ENCODE assay signal across 8 cellular contexts in the genomic region with DNA sequence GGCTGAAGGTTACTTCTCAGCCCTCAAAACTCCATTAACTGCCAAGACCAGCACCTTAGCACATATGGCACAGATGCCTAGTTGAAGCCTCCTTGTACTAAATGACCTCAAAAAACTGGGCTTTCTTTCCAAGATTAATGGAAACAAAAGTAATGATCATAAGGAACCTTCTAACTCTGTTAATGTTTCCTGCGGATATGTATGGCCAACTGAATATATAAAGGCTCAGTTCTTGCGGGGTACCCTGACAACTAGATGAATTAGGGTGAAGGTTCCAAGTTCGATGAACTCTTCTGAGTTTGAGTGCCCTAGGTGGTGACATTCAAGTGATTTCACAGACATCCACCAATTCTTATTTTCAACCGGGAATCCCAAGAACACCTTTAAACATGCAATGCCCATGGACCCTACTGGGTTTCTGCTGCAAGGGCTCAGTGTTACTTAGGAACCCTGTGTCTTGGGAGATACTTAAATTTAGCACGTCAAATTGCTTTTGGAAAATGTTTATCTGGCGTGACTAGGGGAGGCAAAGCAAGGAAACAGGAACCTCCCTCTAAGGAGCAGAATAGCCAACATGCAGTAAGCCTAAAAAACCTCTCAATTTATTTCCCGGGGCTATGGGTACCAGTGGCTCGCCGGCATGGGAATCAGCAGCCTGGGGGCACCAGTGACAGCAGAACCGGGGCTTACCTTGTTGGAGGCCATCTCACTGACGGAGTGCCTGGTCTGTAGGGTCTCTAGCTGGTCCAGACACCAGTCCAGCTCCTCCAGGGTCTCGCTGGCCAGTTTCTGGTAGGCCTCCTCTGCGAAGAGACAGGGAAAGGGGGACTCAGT.
A peak's percentile ranks its signal among the peaks of the same experiment; 100 is the strongest.
DNase-seq lines count a peak whose midpoint lies in the region; ATAC-seq and TF ChIP-seq lines count a peak whose summit lies in the region.

No MANE protein-coding gene starts in this region.

- CTCF ChIA-PET in BJ (lab: Yijun Ruan, JAX) = interaction anchor here (0.7 kb wide), 1 partner anchor 135 kb away, joined by 3 read pairs; no protein-coding TSS in a partner anchor

- peaks cover 5% of the 10 kb centered on the region for H3K4me1 ChIP-seq in iPS-15b (ENCODE audit: control insufficient read depth, insufficient read depth, low read length)

- H3K9ac ChIP-seq in iPS-15b (ENCODE audit: low read depth, low read length) = peak overlapping the region; percentile 16

- H3K9me3 Mint-ChIP-seq in activated T-helper 2 cell treated with anti-CD3 and anti-CD28 coated beads, Interferon-gamma antibody, Interleukin-2, Interleukin-4, amounts not matched to agents 10 μg/mL and 5 μg/mL and 100 μg/mL, durations not matched to agents 14 hours and 24 hours and 36 hours = no peaks in the 10 kb centered on the region
- H3K9me3 Mint-ChIP-seq in stimulated activated naive B cell treated with anti-CD40 and anti-IgM and Interleukin-4, amounts not matched to agents 10 μg/mL and 1 μg/mL and 100 μg/mL, for 72 hours = no peaks in the 10 kb centered on the region

- H3K27ac Mint-ChIP-seq in activated T-helper 2 cell treated with anti-CD3 and anti-CD28 coated beads, Interferon-gamma antibody, Interleukin-2, Interleukin-4, amounts not matched to agents 10 μg/mL and 5 μg/mL and 100 μg/mL, durations not matched to agents 14 hours and 24 hours and 36 hours = peak overlapping the region; percentile 95
- peak overlapping the region; percentile 81 for H3K27ac Mint-ChIP-seq in stimulated activated naive B cell treated with anti-CD40 and anti-IgM and Interleukin-4, amounts not matched to agents 10 μg/mL and 1 μg/mL and 100 μg/mL, for 72 hours

- peak overlapping the region; percentile 88 for H3K4me3 Mint-ChIP-seq in activated T-helper 2 cell treated with anti-CD3 and anti-CD28 coated beads, Interferon-gamma antibody, Interleukin-2, Interleukin-4, amounts not matched to agents 10 μg/mL and 5 μg/mL and 100 μg/mL, durations not matched to agents 14 hours and 24 hours and 36 hours (ENCODE audit: low read depth)
- H3K4me3 Mint-ChIP-seq in stimulated activated naive B cell treated with anti-CD40 and anti-IgM and Interleukin-4, amounts not matched to agents 10 μg/mL and 1 μg/mL and 100 μg/mL, for 72 hours = peak overlapping the region; percentile 95 to 99

- H3K27me3 ChIP-seq in BJ (ENCODE audit: control insufficient read depth, insufficient read depth, low read length) (no peaks in the 10 kb centered on the region), iPS-15b (ENCODE audit: control insufficient read depth, insufficient read depth, low read length) (peaks cover 36% of the 10 kb centered on the region)

- peaks cover 46% of the 10 kb centered on the region for H3K36me3 Mint-ChIP-seq in activated T-helper 2 cell treated with anti-CD3 and anti-CD28 coated beads, Interferon-gamma antibody, Interleukin-2, Interleukin-4, amounts not matched to agents 10 μg/mL and 5 μg/mL and 100 μg/mL, durations not matched to agents 14 hours and 24 hours and 36 hours (ENCODE audit: low read depth)
- peaks cover 0 to 2% of the 10 kb centered on the region in 2 donors for H3K36me3 Mint-ChIP-seq in stimulated activated naive B cell treated with anti-CD40 and anti-IgM and Interleukin-4, amounts not matched to agents 10 μg/mL and 1 μg/mL and 100 μg/mL, for 72 hours

- POLR2A ChIA-PET in BJ (lab: Charles Lee) = no interaction called here

- peak; percentile 1 for ATAC-seq in stimulated activated naive B cell treated with anti-CD40 and anti-IgM and Interleukin-4, amounts not matched to agents 10 μg/mL and 1 μg/mL and 100 μg/mL, for 72 hours (replicated peaks)

- no peaks in the 10 kb centered on the region for H3K9me3 ChIP-seq in iPS-15b (ENCODE audit: control insufficient read depth, insufficient read depth, low read length)

- no peak for DNase-seq in BJ (ENCODE audit: low read depth)
- DNase-seq in HFF-Myc (ENCODE audit: extremely low read depth, low read depth) = no peak
- DNase-seq in activated T-helper 2 cell treated with anti-CD3 and anti-CD28 coated beads, Interferon-gamma antibody, Interleukin-2, Interleukin-4, amounts not matched to agents 10 μg/mL and 5 μg/mL and 100 μg/mL, durations not matched to agents 14 hours and 24 hours and 36 hours (ENCODE audit: low spot score) = no peak
- DNase-seq in stimulated activated naive B cell treated with anti-CD40 and anti-IgM and Interleukin-4, amounts not matched to agents 10 μg/mL and 1 μg/mL and 100 μg/mL, for 72 hours = no peak
- no peak for DNase-seq in activated CD8-positive, alpha-beta memory T cell treated with anti-CD3 and anti-CD28 coated beads for 24 hours
- DNase-seq in GM03348 (ENCODE audit: low spot score) = no peak
- DNase-seq in HPDE6-E6E7 (ENCODE audit: extremely low spot score) = no peak

- H3K4me3 ChIP-seq in BJ (ENCODE audit: low read depth, low read length) (peak overlapping the region; percentile 69), HFF-Myc (replicated peaks; ENCODE audit: low read depth, low read length) (peak overlapping the region; percentile 59), iPS-15b (ENCODE audit: low read depth, low read length) (peak overlapping the region; percentile 72)

- H3K27me3 Mint-ChIP-seq in activated T-helper 2 cell treated with anti-CD3 and anti-CD28 coated beads, Interferon-gamma antibody, Interleukin-2, Interleukin-4, amounts not matched to agents 10 μg/mL and 5 μg/mL and 100 μg/mL, durations not matched to agents 14 hours and 24 hours and 36 hours (ENCODE audit: low read depth) = no peaks in the 10 kb centered on the region
- peaks cover 15 to 20% of the 10 kb centered on the region in 2 donors for H3K27me3 Mint-ChIP-seq in stimulated activated naive B cell treated with anti-CD40 and anti-IgM and Interleukin-4, amounts not matched to agents 10 μg/mL and 1 μg/mL and 100 μg/mL, for 72 hours

- H3K36me3 ChIP-seq in BJ (ENCODE audit: control insufficient read depth, insufficient read depth, low read length) (no peaks in the 10 kb centered on the region), iPS-15b (ENCODE audit: control insufficient read depth, insufficient read depth, low read length) (no peaks in the 10 kb centered on the region)

- peaks cover 49% of the 10 kb centered on the region for H3K4me1 Mint-ChIP-seq in activated T-helper 2 cell treated with anti-CD3 and anti-CD28 coated beads, Interferon-gamma antibody, Interleukin-2, Interleukin-4, amounts not matched to agents 10 μg/mL and 5 μg/mL and 100 μg/mL, durations not matched to agents 14 hours and 24 hours and 36 hours (ENCODE audit: low read depth)
- peaks cover 10 to 36% of the 10 kb centered on the region in 2 donors for H3K4me1 Mint-ChIP-seq in stimulated activated naive B cell treated with anti-CD40 and anti-IgM and Interleukin-4, amounts not matched to agents 10 μg/mL and 1 μg/mL and 100 μg/mL, for 72 hours

- TF ChIP-seq CTCF in BJ (IDR thresholded peaks at IDR 0.05; ENCODE audit: insufficient read depth, low read depth, low read length) = 0 out of 2 replicates have a peak, but pooled peaks have one; percentile 2
- TF ChIP-seq CTCF in HFF-Myc (IDR thresholded peaks at IDR 0.05; ENCODE audit: low read depth, low read length, missing control alignments) = no peak

- intact Hi-C loops in activated T-helper 2 cell treated with anti-CD3 and anti-CD28 coated beads, Interferon-gamma antibody, Interleukin-2, Interleukin-4, amounts not matched to agents 10 μg/mL and 5 μg/mL and 100 μg/mL, durations not matched to agents 14 hours and 24 hours and 36 hours (cut with micrococcal nuclease) = loop anchor here (1.0 to 10.0 kb wide), 8 partner anchors 18 to 1866 kb away; partner anchors contain the start of gene PLK2
